ENCODE assay signal across 8 cellular contexts in genomic region chr6:25053875-25054371, GRCh38.
DNase-seq lines count a peak whose midpoint lies in the region; ATAC-seq and TF ChIP-seq lines count a peak whose summit lies in the region.

No MANE protein-coding gene starts in this region.

- H3K4me3 ChIP-seq in AG04450 (ENCODE audit: low read depth, low read length), result no peak overlapping the region

- CTCF ChIA-PET in AG04450 (lab: Charles Lee) (interaction anchor here (1.0 to 2.7 kb wide), 9 partner anchors 9 to 200 kb away, joined by 3 to 15 read pairs (median 6); no protein-coding TSS in a partner anchor), WTC11 (lab: Charles Lee) (interaction anchor here (0.5 to 2.2 kb wide), 4 partner anchors 17 to 212 kb away, joined by 3 to 9 read pairs (median 4); no protein-coding TSS in a partner anchor)

- ATAC-seq in GM18520 (IDR thresholded peaks at IDR 0.05; ENCODE audit: unreplicated experiment) (peak; percentile 87), HG02970 (IDR thresholded peaks at IDR 0.05; ENCODE audit: low FRiP score, unreplicated experiment) (peak; percentile 62), WTC11 (no peak; the same call in 1 of the 2 replicates)

- H3K27ac ChIP-seq in AG04450 (ENCODE audit: low read depth, low read length), result peak overlapping the region; percentile 92

- H3K36me3 Mint-ChIP-seq in immature natural killer cell, result no peaks in the 10 kb centered on the region
- peaks cover 4% of the 10 kb centered on the region; the same call in 1 of the 2 replicates for H3K36me3 Mint-ChIP-seq in WTC11

- H3K4me1 Mint-ChIP-seq in immature natural killer cell (peaks cover 72 to 83% of the 10 kb centered on the region in 2 donors), WTC11 (peaks cover 16% of the 10 kb centered on the region)

- TF ChIP-seq CTCF in AG04450 (IDR thresholded peaks at IDR 0.05; ENCODE audit: low read depth, low read length), result 0 out of 2 replicates have a peak, but pooled peaks have one; percentile 5
- no peak for TF ChIP-seq CTCF in WTC11 (IDR thresholded peaks at IDR 0.05)

- POLR2A ChIA-PET in AG04450 (lab: Yijun Ruan, JAX) (interaction anchor here (1.0 to 1.3 kb wide), 2 partner anchors 41 to 126 kb away, joined by 3 to 4 read pairs; no protein-coding TSS in a partner anchor), WTC11 (lab: Charles Lee) (interaction anchor here (1.3 kb wide), 1 partner anchor 9 kb away, joined by 4 read pairs; no protein-coding TSS in a partner anchor)

- H3K27me3 ChIP-seq in AG04450 (ENCODE audit: control insufficient read depth, insufficient read depth, low read length), result no peaks in the 10 kb centered on the region

- H3K4me3 Mint-ChIP-seq in immature natural killer cell (peak overlapping the region; percentile 5 to 58 (median 27)), WTC11 (no peak overlapping the region)

- in situ Hi-C loops in SK-MEL-5 (cut with HindIII; ENCODE audit: low pct_unique_long_range_greater_than_20kb, low sequenced_read_pairs), result no loop called here

- H3K9me3 ChIP-seq in AG04450 (ENCODE audit: control insufficient read depth, insufficient read depth, low read length), result no peaks in the 10 kb centered on the region

- H3K9me3 Mint-ChIP-seq in immature natural killer cell, result no peaks in the 10 kb centered on the region
- peaks cover 26% of the 10 kb centered on the region for H3K9me3 Mint-ChIP-seq in WTC11

- DNase-seq in AG04450 (ENCODE audit: low read depth, low spot score), result peak; percentile 59
- peak; percentile 80 for DNase-seq in SK-MEL-5 (ENCODE audit: low read depth, low spot score)
- peak; percentile 23 to 42 (median 28) for DNase-seq in immature natural killer cell
- no peak for DNase-seq in stimulated activated CD4-positive, alpha-beta T cell treated with anti-CD3 and anti-CD28 coated beads, Interleukin-4, amount 100 ng/mL, for 1 hour
- DNase-seq in WTC11 (ENCODE audit: low spot score), result no peak
- no peak for DNase-seq in GM19240 (ENCODE audit: insufficient read length, low spot score)

- peak overlapping the region; percentile 38 to 85 (median 71) for H3K27ac Mint-ChIP-seq in immature natural killer cell
- no peak overlapping the region for H3K27ac Mint-ChIP-seq in WTC11

- H3K27me3 Mint-ChIP-seq in immature natural killer cell (ENCODE audit: low read depth in 3 of 3) (peaks cover 3 to 7% (median 3%) of the 10 kb centered on the region in 3 donors), WTC11 (ENCODE audit: low read depth) (no peaks in the 10 kb centered on the region)

TF ChIP-seq in WTC11, 78 proteins besides CTCF, POLR2A, EP300 and RAD21:
- TF ChIP-seq CREB1 (CRISPR knock-in tag; IDR thresholded peaks at IDR 0.05) (no peak), SOX15 (CRISPR knock-in tag; IDR thresholded peaks at IDR 0.05) (no peak), ESRRA (CRISPR knock-in tag; IDR thresholded peaks at IDR 0.05; ENCODE audit: borderline replicate concordance) (no peak)
- TF ChIP-seq, protein P1, sequence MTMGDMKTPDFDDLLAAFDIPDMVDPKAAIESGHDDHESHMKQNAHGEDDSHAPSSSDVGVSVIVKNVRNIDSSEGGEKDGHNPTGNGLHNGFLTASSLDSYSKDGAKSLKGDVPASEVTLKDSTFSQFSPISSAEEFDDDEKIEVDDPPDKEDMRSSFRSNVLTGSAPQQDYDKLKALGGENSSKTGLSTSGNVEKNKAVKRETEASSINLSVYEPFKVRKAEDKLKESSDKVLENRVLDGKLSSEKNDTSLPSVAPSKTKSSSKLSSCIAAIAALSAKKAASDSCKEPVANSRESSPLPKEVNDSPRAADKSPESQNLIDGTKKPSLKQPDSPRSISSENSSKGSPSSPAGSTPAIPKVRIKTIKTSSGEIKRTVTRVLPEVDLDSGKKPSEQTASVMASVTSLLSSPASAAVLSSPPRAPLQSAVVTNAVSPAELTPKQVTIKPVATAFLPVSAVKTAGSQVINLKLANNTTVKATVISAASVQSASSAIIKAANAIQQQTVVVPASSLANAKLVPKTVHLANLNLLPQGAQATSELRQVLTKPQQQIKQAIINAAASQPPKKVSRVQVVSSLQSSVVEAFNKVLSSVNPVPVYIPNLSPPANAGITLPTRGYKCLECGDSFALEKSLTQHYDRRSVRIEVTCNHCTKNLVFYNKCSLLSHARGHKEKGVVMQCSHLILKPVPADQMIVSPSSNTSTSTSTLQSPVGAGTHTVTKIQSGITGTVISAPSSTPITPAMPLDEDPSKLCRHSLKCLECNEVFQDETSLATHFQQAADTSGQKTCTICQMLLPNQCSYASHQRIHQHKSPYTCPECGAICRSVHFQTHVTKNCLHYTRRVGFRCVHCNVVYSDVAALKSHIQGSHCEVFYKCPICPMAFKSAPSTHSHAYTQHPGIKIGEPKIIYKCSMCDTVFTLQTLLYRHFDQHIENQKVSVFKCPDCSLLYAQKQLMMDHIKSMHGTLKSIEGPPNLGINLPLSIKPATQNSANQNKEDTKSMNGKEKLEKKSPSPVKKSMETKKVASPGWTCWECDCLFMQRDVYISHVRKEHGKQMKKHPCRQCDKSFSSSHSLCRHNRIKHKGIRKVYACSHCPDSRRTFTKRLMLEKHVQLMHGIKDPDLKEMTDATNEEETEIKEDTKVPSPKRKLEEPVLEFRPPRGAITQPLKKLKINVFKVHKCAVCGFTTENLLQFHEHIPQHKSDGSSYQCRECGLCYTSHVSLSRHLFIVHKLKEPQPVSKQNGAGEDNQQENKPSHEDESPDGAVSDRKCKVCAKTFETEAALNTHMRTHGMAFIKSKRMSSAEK (CRISPR knock-in tag; IDR thresholded peaks at IDR 0.05; ENCODE audit: borderline replicate concordance), result no peak
TF ChIP-seq in WTC11: peak in this region for 0.

Comparison
In these comparisons a context has a peak if more than half of its experiments do, and no peak if none do; other contexts are left out.
1. DNase-seq: peak in AG04450 (single experiment), SK-MEL-5 (single experiment) and immature natural killer cell (3 of 3); none in stimulated activated CD4-positive, alpha-beta T cell treated with anti-CD3 and anti-CD28 coated beads, Interleukin-4, amount 100 ng/mL, for 1 hour (single experiment), WTC11 (single experiment) and GM19240 (single experiment).